ENCODE assay signal across 8 cellular contexts in the genomic region with DNA sequence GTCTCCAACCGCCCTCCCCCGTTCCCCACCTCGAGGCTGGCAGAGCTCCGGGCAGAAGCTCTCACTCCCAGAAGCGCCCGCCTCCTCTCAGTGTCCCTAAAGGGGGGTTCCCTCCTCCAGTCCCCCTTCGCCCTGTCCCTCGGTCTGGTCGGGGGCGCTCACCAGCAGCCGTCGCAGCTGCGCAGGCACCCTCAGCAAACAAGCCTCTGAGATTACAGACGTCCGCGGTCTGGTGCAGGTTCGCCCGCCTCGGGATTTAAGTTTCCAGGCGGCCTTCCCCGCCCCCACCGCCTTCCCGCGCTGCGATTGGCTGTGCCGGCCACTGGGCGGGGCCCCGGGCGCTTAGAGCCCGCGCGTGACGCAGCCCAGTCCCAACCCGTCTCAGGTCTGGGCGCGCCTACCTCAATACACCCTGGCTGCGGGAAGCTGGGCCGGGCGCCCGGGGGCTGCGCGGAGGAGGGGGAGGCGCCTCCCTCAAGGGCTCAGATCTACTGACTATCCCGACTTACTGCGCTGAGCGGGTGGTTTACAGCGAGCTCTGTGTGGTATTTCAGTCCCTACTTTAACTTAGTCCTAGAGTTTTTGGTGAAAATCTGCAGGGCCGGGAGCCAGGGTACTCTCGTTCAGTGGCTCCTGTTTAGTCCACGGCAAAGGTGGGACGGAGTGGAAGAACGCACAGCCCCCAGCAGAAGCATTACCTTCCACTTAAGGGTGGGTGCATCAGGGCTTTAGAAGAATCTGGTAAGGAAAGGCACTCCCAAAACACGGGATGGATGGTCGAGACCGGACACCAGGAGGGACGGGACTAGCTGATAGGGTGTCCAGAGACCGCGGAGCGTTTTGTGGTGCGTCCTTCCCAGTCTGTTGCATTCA. TPM values are rescaled to one million over a fixed set of nuclear protein-coding genes. Genes with fewer than 3 reads are reported as not detected.
A peak's percentile ranks its signal among the peaks of the same experiment; 100 is the strongest.
DNase-seq lines count a peak whose midpoint lies in the region; ATAC-seq and TF ChIP-seq lines count a peak whose summit lies in the region.

A gene (minus strand): TSS at position 234 of the 873 bp plus-strand sequence. CDS start 1,099 bp downstream, outside the sequence.

- no peak within 1 kb of the TSS for H3K27ac Mint-ChIP-seq in activated naive CD8-positive, alpha-beta T cell treated with anti-CD3 and anti-CD28 coated beads, Interleukin-2, amount 50 U/mL, for 24 hours
- peak within 1 kb of the TSS; percentile 95 for H3K27ac Mint-ChIP-seq in progenitor cell of endocrine pancreas

- peaks cover 7% of the 10 kb centered on the region for H3K4me1 ChIP-seq in upper lobe of right lung

- no peak within 1 kb of the TSS for H3K27ac ChIP-seq in SU-DHL-6 (ENCODE audit: low read depth, low read length)
- no peak within 1 kb of the TSS for H3K27ac ChIP-seq in upper lobe of right lung

- H3K9ac ChIP-seq in SU-DHL-6 (ENCODE audit: low read length): peak within 1 kb of the TSS; percentile 45

- no peaks in the 10 kb centered on the region for H3K9me3 Mint-ChIP-seq in activated naive CD8-positive, alpha-beta T cell treated with anti-CD3 and anti-CD28 coated beads, Interleukin-2, amount 50 U/mL, for 24 hours
- H3K9me3 Mint-ChIP-seq in progenitor cell of endocrine pancreas (ENCODE audit: low read depth): no peaks in the 10 kb centered on the region

- peak within 1 kb of the TSS; percentile 79 for H3K4me3 Mint-ChIP-seq in activated naive CD8-positive, alpha-beta T cell treated with anti-CD3 and anti-CD28 coated beads, Interleukin-2, amount 50 U/mL, for 24 hours
- peak within 1 kb of the TSS; percentile 82 for H3K4me3 Mint-ChIP-seq in progenitor cell of endocrine pancreas (ENCODE audit: low read depth)

- H2AFZ ChIP-seq in SU-DHL-6 (ENCODE audit: low read depth, low read length, severe bottlenecking): peak within 1 kb of the TSS; percentile 96

- H3K9me3 ChIP-seq in SU-DHL-6 (ENCODE audit: insufficient read depth, low read length): no peaks in the 10 kb centered on the region
- H3K9me3 ChIP-seq in upper lobe of right lung: no peaks in the 10 kb centered on the region

- no peaks in the 10 kb centered on the region for H3F3A ChIP-seq in SU-DHL-6 (ENCODE audit: insufficient read depth)

- H3K27me3 Mint-ChIP-seq in activated naive CD8-positive, alpha-beta T cell treated with anti-CD3 and anti-CD28 coated beads, Interleukin-2, amount 50 U/mL, for 24 hours: peaks cover 57% of the 10 kb centered on the region
- peaks cover 17% of the 10 kb centered on the region for H3K27me3 Mint-ChIP-seq in progenitor cell of endocrine pancreas

- no peaks in the 10 kb centered on the region for H4K20me1 ChIP-seq in SU-DHL-6 (ENCODE audit: low read depth, low read length)

- TF ChIP-seq CTCF in SU-DHL-6 (IDR thresholded peaks at IDR 0.05; ENCODE audit: insufficient read depth, low read length, poor library complexity, severe bottlenecking) (no peak), progenitor cell of endocrine pancreas (IDR thresholded peaks at IDR 0.05; ENCODE audit: unreplicated experiment) (no peak), upper lobe of right lung (IDR thresholded peaks at IDR 0.05) (no peak)

- H3K79me2 ChIP-seq in SU-DHL-6 (ENCODE audit: insufficient read depth, low read length): no peaks in the 10 kb centered on the region

- peak within 1 kb of the TSS; percentile 55 for H3K4me3 ChIP-seq in SU-DHL-6 (ENCODE audit: insufficient read depth, low read length, poor library complexity, severe bottlenecking)
- H3K4me3 ChIP-seq in upper lobe of right lung: peak within 1 kb of the TSS; percentile 58

- DNase-seq in GM03348 (ENCODE audit: low spot score): peak; percentile 97
- peak; percentile 83 for DNase-seq in NCI-H1092 (lab: John Stamatoyannopoulos, UW)
- peak; percentile 84 for DNase-seq in activated naive CD8-positive, alpha-beta T cell treated with anti-CD3 and anti-CD28 coated beads, Interleukin-2, amount 50 U/mL, for 24 hours
- DNase-seq in left cardiac atrium: peak; percentile 90
- peak; percentile 91 for DNase-seq in progenitor cell of endocrine pancreas (ENCODE audit: low spot score, unreplicated experiment)
- peak; percentile 93 for DNase-seq in upper lobe of right lung

- intact Hi-C loops in left cardiac atrium (cut with DNase I) (no loop called here), upper lobe of right lung (cut with DNase I) (no loop called here)

- H3K4me1 Mint-ChIP-seq in activated naive CD8-positive, alpha-beta T cell treated with anti-CD3 and anti-CD28 coated beads, Interleukin-2, amount 50 U/mL, for 24 hours: peaks cover 4% of the 10 kb centered on the region
- H3K4me1 Mint-ChIP-seq in progenitor cell of endocrine pancreas (ENCODE audit: low read depth): peaks cover 6% of the 10 kb centered on the region

- H3K27me3 ChIP-seq in SU-DHL-6 (ENCODE audit: low read length) (no peaks in the 10 kb centered on the region), upper lobe of right lung (peaks cover 12% of the 10 kb centered on the region)

- H3K36me3 ChIP-seq in SU-DHL-6 (ENCODE audit: low read length) (no peaks in the 10 kb centered on the region), upper lobe of right lung (no peaks in the 10 kb centered on the region)

- no peaks in the 10 kb centered on the region for H3K36me3 Mint-ChIP-seq in activated naive CD8-positive, alpha-beta T cell treated with anti-CD3 and anti-CD28 coated beads, Interleukin-2, amount 50 U/mL, for 24 hours (ENCODE audit: low read depth)
- H3K36me3 Mint-ChIP-seq in progenitor cell of endocrine pancreas (ENCODE audit: insufficient read depth): peaks cover 5% of the 10 kb centered on the region

- no peaks in the 10 kb centered on the region for H3K9me2 ChIP-seq in SU-DHL-6 (replicated peaks; ENCODE audit: insufficient read depth, low read length)

- peak; percentile 98 for ATAC-seq in HG02571 (IDR thresholded peaks at IDR 0.05; ENCODE audit: unreplicated experiment)
- peak; percentile 99 for ATAC-seq in activated naive CD8-positive, alpha-beta T cell treated with anti-CD3 and anti-CD28 coated beads, Interleukin-2, amount 50 U/mL, for 24 hours
- peak; percentile 99 to 100 for ATAC-seq in left cardiac atrium
- ATAC-seq in upper lobe of right lung: peak; percentile 100

- peak within 1 kb of the TSS; percentile 62 for H3K4me2 ChIP-seq in SU-DHL-6 (ENCODE audit: low read depth, low read length, poor library complexity, severe bottlenecking)

RNA-seq across cellular contexts. Expression of the gene that starts here (rescaled TPM):
- under 1 TPM in 1 of 2 donors, not detected in 1; 0.21 TPM for total RNA-seq in left cardiac atrium
- 10.1 and 10.5 TPM in 2 replicates for total RNA-seq in progenitor cell of endocrine pancreas
- total RNA-seq in upper lobe of right lung: 0.43 TPM

Comparison
In these comparisons a context has a peak if more than half of its experiments do, and no peak if none do; other contexts are left out.
1. Peak in DNase-seq and ATAC-seq in left cardiac atrium; RNA of the gene not detected or under 1 TPM.
2. Peak in DNase-seq, ATAC-seq and H3K4me3 ChIP-seq in upper lobe of right lung; RNA of the gene not detected or under 1 TPM.